ENCODE assay signal across 9 cellular contexts in genomic region chr11:112292785-112293407, GRCh38.
DNase-seq lines count a peak whose midpoint lies in the region; ATAC-seq and TF ChIP-seq lines count a peak whose summit lies in the region.
"Had no signal": no experiment of that assay in that cellular context is flagged by ENCODE, and none has a peak within 500 bp of the region (broad histone marks: within the 10 kb centered on the region; RNA-seq: fewer than 3 reads in every experiment).

No MANE protein-coding gene starts in this region.

- no peak overlapping the region for H3K4me3 ChIP-seq in retinal pigment epithelial cell (ENCODE audit: low read length)

- TF ChIP-seq CTCF in retinal pigment epithelial cell (conservative IDR thresholded peaks at IDR 0.05; ENCODE audit: low read depth, low read length): no peak

- no peak for ATAC-seq in GM21619 (IDR thresholded peaks at IDR 0.05; ENCODE audit: unreplicated experiment)

- no peak for TF ChIP-seq POLR2A in erythroblast (IDR thresholded peaks at IDR 0.05; ENCODE audit: low read length)

- peak; percentile 79 for DNase-seq in GM03348 (ENCODE audit: low spot score)
- peak; percentile 65 for DNase-seq in NCI-H69 (lab: John Stamatoyannopoulos, UW)
- DNase-seq in erythroblast (lab: John Stamatoyannopoulos, UW): peak; percentile 75 to 85
- peak; percentile 96 for DNase-seq in retinal pigment epithelial cell (ENCODE audit: low read depth)
- DNase-seq in NCI-H748 (lab: John Stamatoyannopoulos, UW; ENCODE audit: unreplicated experiment): no peak
- no peak for DNase-seq in activated CD4-positive, alpha-beta T cell treated with anti-CD3 and anti-CD28 coated beads for 4 hours
- no peak for DNase-seq in DMS53 treated with DMSO at 0.1 percent for 48 hours (lab: John Stamatoyannopoulos, UW; ENCODE audit: unreplicated experiment)
- DNase-seq: activated CD8-positive, alpha-beta memory T cell treated with anti-CD3 and anti-CD28 coated beads, Interleukin-2, amount 50 U/mL, for 48 hours had no signal

Comparison
In these comparisons a context has a peak if more than half of its experiments do, and no peak if none do; other contexts are left out.
1. DNase-seq: peak in GM03348 (single experiment), NCI-H69 (single experiment), erythroblast (2 of 2) and retinal pigment epithelial cell (single experiment); none in NCI-H748 (single experiment), activated CD4-positive, alpha-beta T cell treated with anti-CD3 and anti-CD28 coated beads for 4 hours (0 of 2) and DMS53 treated with DMSO at 0.1 percent for 48 hours (single experiment).